ENCODE assay signal across 20 cellular contexts in the genomic region with DNA sequence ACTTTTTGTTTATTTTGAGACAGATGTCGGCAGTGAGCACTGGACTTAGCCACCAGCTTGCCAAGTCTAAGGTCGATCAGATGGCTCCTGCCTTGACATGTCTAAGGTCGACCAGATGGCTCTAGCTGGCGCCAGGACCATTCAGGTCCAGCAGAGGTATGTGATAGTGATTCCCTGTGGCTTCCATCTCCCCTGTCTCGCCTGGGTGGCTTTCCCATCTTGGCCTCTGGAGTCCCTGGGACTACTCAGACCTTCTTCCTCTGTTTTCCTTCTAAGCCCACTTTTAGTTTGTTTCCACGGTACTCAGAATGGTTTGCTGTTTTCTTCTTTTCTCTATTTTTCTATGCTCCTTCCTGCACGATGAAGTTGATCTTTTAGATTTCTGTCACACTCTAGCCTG.
A peak's percentile ranks its signal among the peaks of the same experiment; 100 is the strongest.
DNase-seq lines count a peak whose midpoint lies in the region; ATAC-seq, FAIRE-seq and TF ChIP-seq lines count a peak whose summit lies in the region.
"Had no signal": no experiment of that assay in that cellular context is flagged by ENCODE, and none has a peak within 500 bp of the region (broad histone marks: within the 10 kb centered on the region; RNA-seq: fewer than 3 reads in every experiment).

No MANE protein-coding gene starts in this region.

- no peak overlapping the region for H3K4me2 ChIP-seq in H9 (ENCODE audit: insufficient read depth, insufficient read length, low read length)
- H3K4me2 ChIP-seq: GM23338, KMS-11 had no signal

- H3K27ac Mint-ChIP-seq in H9 (no peak overlapping the region), endodermal cell (no peak overlapping the region), osteocyte (ENCODE audit: unreplicated experiment) (no peak overlapping the region)
- H3K27ac Mint-ChIP-seq: CD4-positive, alpha-beta T cell; GM23338; HFFc6 had no signal

- no peak overlapping the region for H3K23ac ChIP-seq in H9 (ENCODE audit: insufficient read length, low read depth, low read length)

- no peak overlapping the region for H3K56ac ChIP-seq in H9 (ENCODE audit: insufficient read length, low read depth, low read length)

- no peak overlapping the region for H2BK15ac ChIP-seq in H9 (ENCODE audit: low read depth, low read length)

- H3K23me2 ChIP-seq in H9 (ENCODE audit: insufficient read length, low read depth, low read length, poor library complexity, severe bottlenecking), result no peaks in the 10 kb centered on the region

- peaks cover 32% of the 10 kb centered on the region for H3K27me3 Mint-ChIP-seq in H9 (ENCODE audit: low read depth)
- H3K27me3 Mint-ChIP-seq in endodermal cell (ENCODE audit: insufficient read depth), result no peaks in the 10 kb centered on the region
- no peaks in the 10 kb centered on the region for H3K27me3 Mint-ChIP-seq in osteocyte (ENCODE audit: unreplicated experiment)
- H3K27me3 Mint-ChIP-seq: CD4-positive, alpha-beta T cell had no signal

- no peak overlapping the region for H3T11ph ChIP-seq in H9 (ENCODE audit: low read length)

- H3K27ac ChIP-seq in H9 (ENCODE audit: insufficient read length, low read depth, low read length), result no peak overlapping the region
- H3K27ac ChIP-seq in endodermal cell (ENCODE audit: low read depth, low read length), result no peak overlapping the region
- no peak overlapping the region for H3K27ac ChIP-seq in lower lobe of right lung
- H3K27ac ChIP-seq: C4-2B, HL-60, KMS-11 had no signal

- H3K9me3 ChIP-seq in H9 (ENCODE audit: control insufficient read depth, low read depth, low read length) (peaks cover 31% of the 10 kb centered on the region), endodermal cell (ENCODE audit: control insufficient read depth, low read length) (peaks cover 50% of the 10 kb centered on the region), lower lobe of right lung (no peaks in the 10 kb centered on the region)

- H3K79me1 ChIP-seq in H9 (ENCODE audit: insufficient read depth, low read depth, low read length, poor library complexity, severe bottlenecking), result no peaks in the 10 kb centered on the region

- no peak for ATAC-seq in lower lobe of right lung
- ATAC-seq: GM23338, HCT116 had no signal

- no peak overlapping the region for H2BK12ac ChIP-seq in H9 (ENCODE audit: insufficient read length, low read depth, low read length)

- no peaks in the 10 kb centered on the region for H4K20me1 ChIP-seq in H9 (ENCODE audit: control insufficient read depth, insufficient read depth, insufficient read length)

- peak; percentile 70 for DNase-seq in DMS 273 (lab: John Stamatoyannopoulos, UW; ENCODE audit: unreplicated experiment)
- peak; percentile 8 for DNase-seq in H9
- DNase-seq in endodermal cell, result peak; percentile 23
- DNase-seq in osteocyte (ENCODE audit: extremely low spot score, unreplicated experiment), result peak; percentile 53
- no peak for DNase-seq in lower lobe of right lung
- no peak for DNase-seq in GF-D8 (lab: John Stamatoyannopoulos, UW)
- no peak for DNase-seq in GM19239 (ENCODE audit: insufficient read length, low spot score)
- DNase-seq: ACHN; Calu3; CD4-positive, alpha-beta T cell; HFFc6 had no signal

- H3K9ac ChIP-seq in H9 (ENCODE audit: extremely low read depth, insufficient read length, low read length) (no peak overlapping the region), endodermal cell (ENCODE audit: extremely low read depth, low read length, poor library complexity, severe bottlenecking) (no peak overlapping the region)
- H3K9ac ChIP-seq: KMS-11 had no signal

- no peak overlapping the region for H2BK120ac ChIP-seq in H9 (ENCODE audit: low read depth, low read length, poor library complexity, severe bottlenecking)

- TF ChIP-seq CTCF in H9 (conservative IDR thresholded peaks at IDR 0.05) (no peak), endodermal cell (conservative IDR thresholded peaks at IDR 0.05) (no peak), osteocyte (IDR thresholded peaks at IDR 0.05) (no peak), lower lobe of right lung (IDR thresholded peaks at IDR 0.05) (no peak)

- no peak overlapping the region for H3K4me3 Mint-ChIP-seq in H9
- H3K4me3 Mint-ChIP-seq in endodermal cell, result no peak overlapping the region
- no peak overlapping the region for H3K4me3 Mint-ChIP-seq in osteocyte (ENCODE audit: unreplicated experiment)
- H3K4me3 Mint-ChIP-seq: CD4-positive, alpha-beta T cell; GM23338; HFFc6 had no signal

- H3K36me3 Mint-ChIP-seq in H9 (ENCODE audit: insufficient read depth in 1 of 3, low read depth in 3 of 3) (peaks cover 69 to 97% (median 91%) of the 10 kb centered on the region in 3 experiments), endodermal cell (ENCODE audit: low read depth) (peaks cover 62% of the 10 kb centered on the region), osteocyte (ENCODE audit: unreplicated experiment) (peaks cover 80% of the 10 kb centered on the region)

- no peak overlapping the region for H3K4me3 ChIP-seq in endodermal cell (ENCODE audit: low read length)
- H3K4me3 ChIP-seq in lower lobe of right lung, result no peak overlapping the region
- H3K4me3 ChIP-seq: GM23338 had no signal

- FAIRE-seq in GM19239 (lab: Jason Lieb, UNC), result no peak
- FAIRE-seq: A204.1, G401.6, GM12891, H54 had no signal

- H3K14ac ChIP-seq in H9 (ENCODE audit: insufficient read depth, low read length), result no peak overlapping the region

- peaks cover 9% of the 10 kb centered on the region; the same call in 1 of the 2 replicates for H3K27me3 ChIP-seq in H9 (ENCODE audit: insufficient read depth, low read length)
- no peaks in the 10 kb centered on the region for H3K27me3 ChIP-seq in endodermal cell (ENCODE audit: control insufficient read depth, insufficient read depth, low read length, poor library complexity, severe bottlenecking)
- no peaks in the 10 kb centered on the region for H3K27me3 ChIP-seq in lower lobe of right lung (ENCODE audit: low read depth)

- H3K4me1 Mint-ChIP-seq in H9, result no peaks in the 10 kb centered on the region
- no peaks in the 10 kb centered on the region for H3K4me1 Mint-ChIP-seq in endodermal cell
- H3K4me1 Mint-ChIP-seq in osteocyte (ENCODE audit: unreplicated experiment), result peaks cover 5% of the 10 kb centered on the region
- H3K4me1 Mint-ChIP-seq: GM23338 had no signal

- no peak overlapping the region for H4K5ac ChIP-seq in H9 (ENCODE audit: insufficient read length, low read depth, low read length)

- no peak overlapping the region for H4K8ac ChIP-seq in H9 (replicated peaks; ENCODE audit: insufficient read length, low read depth, low read length)

- no peak overlapping the region for H2BK5ac ChIP-seq in H9 (ENCODE audit: insufficient read length, low read length)

- H3K79me2 ChIP-seq in H9 (ENCODE audit: insufficient read depth, low read length), result no peaks in the 10 kb centered on the region

- H2AK5ac ChIP-seq in H9 (ENCODE audit: insufficient read length, low read length), result no peak overlapping the region

- no peak overlapping the region for H4K91ac ChIP-seq in H9 (ENCODE audit: insufficient read length, low read depth, low read length)

- H3K18ac ChIP-seq in H9 (ENCODE audit: insufficient read length, low read depth, low read length), result no peak overlapping the region

- intact Hi-C loops in lower lobe of right lung (cut with DNase I), result no loop called here

- H3K4ac ChIP-seq in H9 (ENCODE audit: low read depth, low read length), result no peak overlapping the region

- H3K36me3 ChIP-seq in endodermal cell (ENCODE audit: control insufficient read depth, insufficient read depth, low read length) (peaks cover 16% of the 10 kb centered on the region), lower lobe of right lung (peaks cover 8% of the 10 kb centered on the region)

- H3K9me3 Mint-ChIP-seq in H9, result peaks cover 92 to 99% of the 10 kb centered on the region in 2 experiments
- H3K9me3 Mint-ChIP-seq in endodermal cell, result peaks cover 87% of the 10 kb centered on the region
- peaks cover 57% of the 10 kb centered on the region for H3K9me3 Mint-ChIP-seq in osteocyte (ENCODE audit: unreplicated experiment)

- H2AFZ ChIP-seq in H9 (ENCODE audit: low read length), result no peak overlapping the region
- H2AFZ ChIP-seq: GM23338 had no signal

- no CpG with 5 or more reads among the region's 7 CpGs for WGBS in H9 (ENCODE audit: extremely low coverage, insufficient read length, low lambda C conversion rate)
- 92 to 94% methylated on average over 6 to 7 of the region's 7 CpGs for WGBS in endodermal cell (ENCODE audit: insufficient coverage in 1 of 2, insufficient read length in 1 of 2), 2 experiments

- H3K4me1 ChIP-seq in H9 (ENCODE audit: insufficient read depth, low read length), result no peaks in the 10 kb centered on the region
- H3K4me1 ChIP-seq in endodermal cell (ENCODE audit: control insufficient read depth, insufficient read depth, low read length), result no peaks in the 10 kb centered on the region
- no peaks in the 10 kb centered on the region for H3K4me1 ChIP-seq in lower lobe of right lung

- no peak overlapping the region for H2BK20ac ChIP-seq in H9 (ENCODE audit: low read depth, low read length, poor library complexity, severe bottlenecking)

Comparison
In these comparisons a context has a peak if more than half of its experiments do, and no peak if none do; other contexts are left out.
1. DNase-seq: peak in DMS 273 (single experiment), H9 (single experiment), endodermal cell (single experiment) and osteocyte (single experiment); none in lower lobe of right lung (single experiment), GF-D8 (single experiment) and GM19239 (single experiment).